Comparison of ENCODE assay signal across 17 cellular contexts in the genomic region with DNA sequence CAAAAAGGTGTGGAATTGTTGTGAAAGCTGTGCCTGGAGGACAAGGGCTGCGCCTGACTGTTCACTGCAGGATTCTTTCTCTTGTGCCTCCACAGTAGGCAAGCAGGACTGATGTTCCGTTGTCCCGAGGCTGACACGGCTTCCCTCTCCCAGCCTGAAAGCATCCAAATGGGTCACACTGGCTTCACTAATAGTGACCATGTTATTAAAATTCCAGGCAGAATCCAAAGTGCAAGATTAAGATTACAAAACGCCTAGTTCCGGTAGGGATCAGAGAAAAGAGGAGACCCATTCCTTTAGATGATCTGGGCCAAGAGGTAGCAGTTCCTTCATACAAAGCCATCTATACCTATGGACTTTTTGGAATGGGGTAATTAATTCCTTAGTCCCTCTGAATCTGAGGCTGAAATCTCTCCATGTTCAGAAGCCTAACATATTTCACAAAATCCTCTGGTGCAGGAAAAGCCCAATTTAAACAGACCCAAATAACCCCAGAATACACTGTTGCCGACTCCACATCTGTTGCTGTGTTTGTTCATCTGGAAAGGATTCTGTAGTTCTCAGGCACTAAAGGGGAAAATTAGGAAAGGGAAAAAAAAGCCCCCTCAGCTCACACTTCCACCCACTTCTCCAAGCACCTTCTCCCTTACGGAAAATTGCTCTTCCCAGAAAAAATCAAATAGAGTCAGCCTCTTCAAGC.
DNase-seq lines count a peak whose midpoint lies in the region; TF ChIP-seq lines count a peak whose summit lies in the region.
"Had no signal": no experiment of that assay in that cellular context is flagged by ENCODE, and none has a peak within 500 bp of the region (broad histone marks: within the 10 kb centered on the region; RNA-seq: fewer than 3 reads in every experiment).

No MANE protein-coding gene starts in this region.

- peaks cover 4% of the 10 kb centered on the region for H3K36me3 Mint-ChIP-seq in nephron progenitor cell (ENCODE audit: low read depth)
- H3K36me3 Mint-ChIP-seq: IgD-negative memory B cell had no signal

- intact Hi-C loops in dorsolateral prefrontal cortex (cut with DNase I), result no loop called here

- H3K27me3 ChIP-seq in dorsolateral prefrontal cortex, result no peaks in the 10 kb centered on the region

- DNase-seq in NCI-H2171 treated with DMSO at 0.1 percent for 48 hours (lab: John Stamatoyannopoulos, UW) (peak; percentile 24), NCI-H2171 (lab: John Stamatoyannopoulos, UW) (no peak), dorsolateral prefrontal cortex (no peak), nephron progenitor cell (no peak), coronary artery (ENCODE audit: low spot score) (no peak), NCI-H345 treated with DMSO at 0.1 percent for 48 hours (lab: John Stamatoyannopoulos, UW; ENCODE audit: unreplicated experiment) (no peak)
- DNase-seq in activated naive CD4-positive, alpha-beta T cell (lab: John Stamatoyannopoulos, UW), result no peak
- DNase-seq: GF-D8, GM23248, Kasumi-1, MM.1S, NCI-H187, NCI-H748 treated with DMSO at 0.1 percent for 48 hours, PC-3 had no signal

- no peaks in the 10 kb centered on the region for H3K9me3 Mint-ChIP-seq in nephron progenitor cell
- H3K9me3 Mint-ChIP-seq: IgD-negative memory B cell had no signal

- H3K27me3 Mint-ChIP-seq in nephron progenitor cell (ENCODE audit: low read depth, poor library complexity), result no peaks in the 10 kb centered on the region

- TF ChIP-seq CTCF in dorsolateral prefrontal cortex (IDR thresholded peaks at IDR 0.05 in 54 of 56, conservative IDR thresholded peaks at IDR 0.05 in 2 of 56; ENCODE audit: low read depth in 1 of 56, partially characterized antibody in 56 of 56) (no peak), nephron progenitor cell (IDR thresholded peaks at IDR 0.05) (no peak), coronary artery (IDR thresholded peaks at IDR 0.05) (no peak)

- H3K27ac Mint-ChIP-seq in nephron progenitor cell, result peak overlapping the region; percentile 99
- H3K27ac Mint-ChIP-seq: IgD-negative memory B cell had no signal

- no peak overlapping the region for H3K4me3 ChIP-seq in dorsolateral prefrontal cortex
- H3K4me3 ChIP-seq in coronary artery, result no peak overlapping the region
- H3K4me3 ChIP-seq: GM23248 had no signal

- H3K27ac ChIP-seq in dorsolateral prefrontal cortex (peak overlapping the region in 30 of 59 donors; percentile 0 to 70 (median 44)), temporal lobe (ENCODE audit: low read depth, low read length) (peak overlapping the region; percentile 61), coronary artery (peak overlapping the region in 1 of 2 donors; percentile 51)
- H3K27ac ChIP-seq: GM23248, RWPE1 had no signal

- H3K4me1 Mint-ChIP-seq in nephron progenitor cell, result peaks cover 98% of the 10 kb centered on the region

- H3K4me3 Mint-ChIP-seq in nephron progenitor cell, result peak overlapping the region; percentile 46
- H3K4me3 Mint-ChIP-seq: IgD-negative memory B cell had no signal
